13 cellular contexts compared by ENCODE assay signal in the genomic region with DNA sequence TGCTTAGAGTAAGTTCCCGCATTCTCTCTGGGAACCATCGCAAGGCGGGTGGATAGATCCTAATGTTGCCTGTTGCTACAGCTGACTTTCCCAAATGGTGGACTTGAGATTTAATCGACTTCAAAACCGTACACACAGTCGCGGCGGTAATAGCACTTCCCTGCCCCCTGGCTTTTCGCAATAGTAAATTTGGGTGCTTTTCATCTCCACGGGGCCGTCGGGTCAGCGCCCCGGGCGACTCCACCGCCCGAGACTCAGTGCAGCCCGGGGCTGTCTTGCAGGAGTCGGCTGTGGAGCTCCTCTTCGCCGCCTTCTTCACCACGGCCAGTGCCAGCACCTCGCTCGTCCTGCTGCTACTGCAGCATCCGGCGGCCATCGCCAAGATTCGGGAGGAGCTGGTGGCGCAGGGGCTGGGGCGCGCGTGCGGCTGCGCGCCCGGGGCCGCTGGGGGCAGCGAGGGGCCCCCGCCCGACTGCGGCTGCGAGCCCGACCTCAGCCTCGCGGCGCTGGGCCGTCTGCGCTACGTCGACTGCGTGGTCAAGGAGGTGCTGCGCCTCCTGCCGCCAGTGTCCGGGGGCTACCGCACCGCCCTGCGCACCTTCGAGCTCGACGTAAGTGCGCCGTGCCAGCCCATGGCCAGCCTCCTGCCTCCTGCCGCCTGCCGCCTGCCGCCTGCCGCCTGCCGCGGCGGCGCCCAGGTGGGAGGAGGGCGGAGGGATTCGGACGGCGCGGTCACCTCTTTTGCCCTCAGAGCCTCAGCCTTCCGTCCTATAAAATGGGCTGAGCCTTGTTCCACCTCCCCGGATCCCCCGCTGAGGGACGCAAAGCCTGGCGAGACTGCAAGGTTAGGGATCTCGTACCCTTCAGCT. TPM values are rescaled to one million over a fixed set of nuclear protein-coding genes. Genes with fewer than 3 reads are reported as not detected.
DNase-seq lines count a peak whose midpoint lies in the region; ATAC-seq, FAIRE-seq and TF ChIP-seq lines count a peak whose summit lies in the region.
"Had no signal": no experiment of that assay in that cellular context is flagged by ENCODE, and none has a peak within 500 bp of the region (broad histone marks: within the 10 kb centered on the region; RNA-seq: fewer than 3 reads in every experiment).

No MANE protein-coding gene starts in this region.

- H3K79me2 ChIP-seq in smooth muscle cell (ENCODE audit: low read depth) = no peaks in the 10 kb centered on the region

- in situ Hi-C loops in Panc1 (cut with HindIII; ENCODE audit: low pct_unique_long_range_greater_than_20kb, low sequenced_read_pairs) = no loop called here

- H3K36me3 Mint-ChIP-seq in activated CD8-positive, alpha-beta T cell treated with anti-CD3 and anti-CD28 coated beads for 36 hours (ENCODE audit: low read depth) = no peaks in the 10 kb centered on the region
- no peaks in the 10 kb centered on the region for H3K36me3 Mint-ChIP-seq in activated CD8-positive, alpha-beta T cell treated with anti-CD3 and anti-CD28 coated beads, Interleukin-2, amount 10 ng/mL, durations not matched to agents 7 days and 5 days (ENCODE audit: low read depth)

- WGBS in smooth muscle cell (ENCODE audit: low lambda C conversion rate) = 21% methylated on average over 77 of the region's 81 CpGs

- H3K4me3 Mint-ChIP-seq in activated CD8-positive, alpha-beta T cell treated with anti-CD3 and anti-CD28 coated beads for 36 hours = no peak overlapping the region
- no peak overlapping the region for H3K4me3 Mint-ChIP-seq in activated CD8-positive, alpha-beta T cell treated with anti-CD3 and anti-CD28 coated beads, Interleukin-2, amount 10 ng/mL, durations not matched to agents 7 days and 5 days

- peaks cover 9% of the 10 kb centered on the region; the same call in 1 of the 2 replicates for H3K4me1 ChIP-seq in Panc1 (ENCODE audit: control insufficient read depth, insufficient read depth, low read length)
- H3K4me1 ChIP-seq in iPS-15b (ENCODE audit: control insufficient read depth, insufficient read depth, low read length) = peaks cover 11% of the 10 kb centered on the region
- no peaks in the 10 kb centered on the region for H3K4me1 ChIP-seq in smooth muscle cell (ENCODE audit: low read depth)

- H3K9me3 Mint-ChIP-seq in activated CD8-positive, alpha-beta T cell treated with anti-CD3 and anti-CD28 coated beads for 36 hours = no peaks in the 10 kb centered on the region
- H3K9me3 Mint-ChIP-seq in activated CD8-positive, alpha-beta T cell treated with anti-CD3 and anti-CD28 coated beads, Interleukin-2, amount 10 ng/mL, durations not matched to agents 7 days and 5 days (ENCODE audit: insufficient read depth) = no peaks in the 10 kb centered on the region

- H3K4me3 ChIP-seq in Panc1 (ENCODE audit: low read depth in 2 of 2, low read length in 2 of 2) = peak overlapping the region in 1 of 2 experiments; percentile 16; a peak in 2 of 4 replicates
- H3K4me3 ChIP-seq in iPS-15b (ENCODE audit: low read depth, low read length) = peak overlapping the region; percentile 62
- H3K4me3 ChIP-seq in smooth muscle cell = peak overlapping the region; percentile 16

- H3K27ac ChIP-seq in Panc1 (ENCODE audit: low read length) = no peak overlapping the region
- no peak overlapping the region for H3K27ac ChIP-seq in smooth muscle cell (ENCODE audit: low read depth)

- H3K36me3 ChIP-seq in Panc1 (ENCODE audit: control insufficient read depth, insufficient read depth, low read length) (no peaks in the 10 kb centered on the region), iPS-15b (ENCODE audit: control insufficient read depth, insufficient read depth, low read length) (no peaks in the 10 kb centered on the region), smooth muscle cell (ENCODE audit: low read depth) (no peaks in the 10 kb centered on the region)

- H3K27me3 ChIP-seq in Panc1 (ENCODE audit: control insufficient read depth, insufficient read depth, low read length) (peaks cover 26% of the 10 kb centered on the region), iPS-15b (ENCODE audit: control insufficient read depth, insufficient read depth, low read length) (peaks cover 100% of the 10 kb centered on the region), smooth muscle cell (ENCODE audit: low read depth) (peaks cover 100% of the 10 kb centered on the region)

- intact Hi-C loops in activated CD8-positive, alpha-beta T cell treated with anti-CD3 and anti-CD28 coated beads for 36 hours (cut with micrococcal nuclease) = no loop called here
- intact Hi-C loops in Panc1 (cut with micrococcal nuclease; ENCODE audit: unreplicated experiment) = no loop called here

- H3K4me1 Mint-ChIP-seq in activated CD8-positive, alpha-beta T cell treated with anti-CD3 and anti-CD28 coated beads for 36 hours (ENCODE audit: low read depth) = peaks cover 22% of the 10 kb centered on the region
- peaks cover 19% of the 10 kb centered on the region for H3K4me1 Mint-ChIP-seq in activated CD8-positive, alpha-beta T cell treated with anti-CD3 and anti-CD28 coated beads, Interleukin-2, amount 10 ng/mL, durations not matched to agents 7 days and 5 days (ENCODE audit: low read depth)

- peak; percentile 4 for DNase-seq in activated CD8-positive, alpha-beta T cell treated with anti-CD3 and anti-CD28 coated beads for 36 hours
- no peak for DNase-seq in activated CD8-positive, alpha-beta T cell treated with anti-CD3 and anti-CD28 coated beads, Interleukin-2, amount 10 ng/mL, durations not matched to agents 7 days and 5 days
- DNase-seq in Panc1 (ENCODE audit: low read depth, low spot score) (no peak), smooth muscle cell (lab: John Stamatoyannopoulos, UW; ENCODE audit: unreplicated experiment) (no peak), NK-92 (lab: John Stamatoyannopoulos, UW; ENCODE audit: unreplicated experiment) (no peak), GM19239 (ENCODE audit: insufficient read length, low spot score) (no peak), occipital lobe (lab: John Stamatoyannopoulos, UW) (no peak)
- DNase-seq: activated naive CD4-positive, alpha-beta T cell treated with anti-CD3 and anti-CD28 coated beads, Interleukin-2, amount 50 U/mL, for 16 hours; AML-193; Right ventricle myocardium superior; stimulated activated CD4-positive, alpha-beta T cell treated with anti-CD3 and anti-CD28 coated beads, Interleukin-15, amount 100 ng/mL, for 24 hours had no signal

- H3K9me3 ChIP-seq in Panc1 (ENCODE audit: control insufficient read depth, insufficient read depth, low read depth, low read length) (no peaks in the 10 kb centered on the region), iPS-15b (ENCODE audit: control insufficient read depth, insufficient read depth, low read length) (no peaks in the 10 kb centered on the region), smooth muscle cell (replicated peaks; ENCODE audit: low read depth) (no peaks in the 10 kb centered on the region)

- no peak overlapping the region for H2AFZ ChIP-seq in smooth muscle cell (ENCODE audit: low read depth)

- ATAC-seq in activated CD8-positive, alpha-beta T cell treated with anti-CD3 and anti-CD28 coated beads for 36 hours = no peak
- no peak for ATAC-seq in activated CD8-positive, alpha-beta T cell treated with anti-CD3 and anti-CD28 coated beads, Interleukin-2, amount 10 ng/mL, durations not matched to agents 7 days and 5 days
- ATAC-seq in Panc1 = peak; percentile 31

- H3K9ac ChIP-seq in iPS-15b (ENCODE audit: low read depth, low read length) (no peak overlapping the region), smooth muscle cell (ENCODE audit: low read depth) (no peak overlapping the region)

- no peak for FAIRE-seq in GM19239 (lab: Jason Lieb, UNC)

- no peaks in the 10 kb centered on the region for H3F3A ChIP-seq in smooth muscle cell (ENCODE audit: low read depth)

- no TSS peak for BruUV-seq in Panc1 (replicated peaks; lab: Mats Ljungman, UMichigan)

- no peak for TF ChIP-seq CTCF in activated CD8-positive, alpha-beta T cell treated with anti-CD3 and anti-CD28 coated beads for 36 hours (IDR thresholded peaks at IDR 0.05)
- TF ChIP-seq CTCF in Panc1 (IDR thresholded peaks at IDR 0.05) (peak; percentile 58; the same call in 1 of the 2 replicates), smooth muscle cell (IDR thresholded peaks at IDR 0.05; ENCODE audit: borderline replicate concordance, insufficient read depth, poor library complexity, severe bottlenecking) (no peak)

- H3K27ac Mint-ChIP-seq in activated CD8-positive, alpha-beta T cell treated with anti-CD3 and anti-CD28 coated beads for 36 hours = no peak overlapping the region
- H3K27ac Mint-ChIP-seq in activated CD8-positive, alpha-beta T cell treated with anti-CD3 and anti-CD28 coated beads, Interleukin-2, amount 10 ng/mL, durations not matched to agents 7 days and 5 days = no peak overlapping the region

- H3K4me2 ChIP-seq in smooth muscle cell = peak overlapping the region; percentile 78

- no peaks in the 10 kb centered on the region for H4K20me1 ChIP-seq in smooth muscle cell (ENCODE audit: low read depth)

- peaks cover 71% of the 10 kb centered on the region for H3K27me3 Mint-ChIP-seq in activated CD8-positive, alpha-beta T cell treated with anti-CD3 and anti-CD28 coated beads for 36 hours
- peaks cover 77% of the 10 kb centered on the region for H3K27me3 Mint-ChIP-seq in activated CD8-positive, alpha-beta T cell treated with anti-CD3 and anti-CD28 coated beads, Interleukin-2, amount 10 ng/mL, durations not matched to agents 7 days and 5 days (ENCODE audit: low read depth)

- CTCF ChIA-PET in activated CD8-positive, alpha-beta T cell treated with anti-CD3 and anti-CD28 coated beads for 36 hours (lab: Charles Lee) = interaction anchor here (1.0 to 1.6 kb wide), 3 partner anchors 9 to 180 kb away, joined by 3 read pairs; no protein-coding TSS in a partner anchor
- CTCF ChIA-PET in activated CD8-positive, alpha-beta T cell treated with anti-CD3 and anti-CD28 coated beads, Interleukin-2, amount 10 ng/mL, durations not matched to agents 7 days and 5 days (lab: Charles Lee) = interaction anchor here (0.6 to 1.0 kb wide), 2 partner anchors 11 to 13 kb away, joined by 3 read pairs; no protein-coding TSS in a partner anchor
- CTCF ChIA-PET in Panc1 (lab: Charles Lee) = interaction anchor here (0.7 to 0.8 kb wide), 2 partner anchors 26 to 60 kb away, joined by 4 read pairs; no protein-coding TSS in a partner anchor

- POLR2A ChIA-PET in activated CD8-positive, alpha-beta T cell treated with anti-CD3 and anti-CD28 coated beads for 36 hours (lab: Charles Lee) = interaction anchor here (1.3 kb wide), 1 partner anchor 10 kb away, joined by 6 read pairs; no protein-coding TSS in a partner anchor
- POLR2A ChIA-PET in activated CD8-positive, alpha-beta T cell treated with anti-CD3 and anti-CD28 coated beads, Interleukin-2, amount 10 ng/mL, durations not matched to agents 7 days and 5 days (lab: Charles Lee) = no interaction called here
- POLR2A ChIA-PET in Panc1 (lab: Charles Lee) = interaction anchor here (0.5 to 0.7 kb wide), 2 partner anchors 50 to 133 kb away, joined by 3 to 4 read pairs; no protein-coding TSS in a partner anchor

RNA-seq across cellular contexts. Expression of a gene that starts 5.3 kb away (rescaled TPM):
- total RNA-seq in activated CD8-positive, alpha-beta T cell treated with anti-CD3 and anti-CD28 coated beads for 36 hours = not detected
- under 1 TPM; 0.10 to 0.11 TPM for total RNA-seq in activated CD8-positive, alpha-beta T cell treated with anti-CD3 and anti-CD28 coated beads, Interleukin-2, amount 10 ng/mL, durations not matched to agents 7 days and 5 days
- 1.1 TPM for total RNA-seq in Panc1 (2021; ENCODE audit: unreplicated experiment)
- 2.7 TPM for polyA plus RNA-seq in Panc1 (2012; ENCODE audit: insufficient read length)
- 0.13 TPM in 1 of 2 replicates, not detected in the other for total RNA-seq in smooth muscle cell
- not detected in 2 replicates for polyA plus RNA-seq in smooth muscle cell
- 0.16 TPM for total RNA-seq in occipital lobe
- polyA plus RNA-seq: neural cell had no signal

RNA-seq across cellular contexts. Expression of a gene that starts 7.8 kb away (rescaled TPM):
- total RNA-seq in activated CD8-positive, alpha-beta T cell treated with anti-CD3 and anti-CD28 coated beads for 36 hours = not detected
- total RNA-seq in activated CD8-positive, alpha-beta T cell treated with anti-CD3 and anti-CD28 coated beads, Interleukin-2, amount 10 ng/mL, durations not matched to agents 7 days and 5 days = not detected
- total RNA-seq in Panc1 (2021; ENCODE audit: unreplicated experiment) (1.5 TPM), smooth muscle cell (not detected in 2 replicates), occipital lobe (10.0 TPM)
- polyA plus RNA-seq in Panc1 (2012; ENCODE audit: insufficient read length) = 2.7 TPM
- 0.14 TPM in 1 of 2 replicates, not detected in the other for polyA plus RNA-seq in smooth muscle cell
- total RNA-seq: Right ventricle myocardium superior had no signal
